In the genomic region with DNA sequence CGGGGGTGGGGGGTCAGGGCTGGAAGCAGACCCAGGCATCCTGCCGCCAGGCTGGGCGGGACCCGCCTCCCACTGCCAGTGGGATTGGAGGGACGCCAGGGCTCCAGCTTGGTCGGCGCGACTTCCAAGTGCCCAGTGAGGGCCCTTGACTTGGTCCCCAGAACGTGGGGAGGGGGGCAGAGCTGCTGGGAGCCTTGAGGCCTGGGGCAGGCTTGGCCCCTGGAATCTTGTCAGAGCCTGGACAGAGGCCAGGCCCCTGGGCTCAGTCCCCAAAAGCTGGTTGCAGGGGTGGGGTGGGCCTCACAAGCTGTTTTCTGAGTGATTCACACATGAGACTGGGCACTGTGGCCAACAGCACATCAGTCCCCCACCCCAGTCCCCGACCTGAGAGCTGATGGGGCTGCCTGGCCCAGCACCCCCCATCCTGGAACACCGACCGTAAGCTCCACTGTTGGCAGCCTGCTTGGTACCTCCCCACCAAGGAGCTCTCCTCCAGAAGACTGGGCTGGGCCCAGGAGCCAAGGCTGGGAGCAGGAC, we compare ENCODE assay signal across 10 cellular contexts. TPM values are rescaled to one million over a fixed set of nuclear protein-coding genes. Genes with fewer than 3 reads are reported as not detected.
A peak's percentile ranks its signal among the peaks of the same experiment; 100 is the strongest.
DNase-seq lines count a peak whose midpoint lies in the region; ATAC-seq and TF ChIP-seq lines count a peak whose summit lies in the region.
"Had no signal": no experiment of that assay in that cellular context is flagged by ENCODE, and none has a peak within 500 bp of the region (broad histone marks: within the 10 kb centered on the region; RNA-seq: fewer than 3 reads in every experiment).

No MANE protein-coding gene starts in this region.

- TF ChIP-seq POLR2A in heart left ventricle (IDR thresholded peaks at IDR 0.05) (no peak), upper lobe of left lung (IDR thresholded peaks at IDR 0.05) (no peak)

- no peak overlapping the region for H3K27ac Mint-ChIP-seq in stimulated activated naive CD8-positive, alpha-beta T cell treated with anti-CD3 and anti-CD28 coated beads, Interleukin-15, amount 100 ng/mL, for 72 hours

- H3K36me3 ChIP-seq in heart left ventricle (peaks cover 0 to 9% (median 3%) of the 10 kb centered on the region in 9 donors), RWPE2 (ENCODE audit: low read depth) (peaks cover 4% of the 10 kb centered on the region; the same call in 1 of the 2 replicates), upper lobe of left lung (peaks cover 0 to 12% (median 5%) of the 10 kb centered on the region in 4 donors)

- H3K27ac ChIP-seq in heart left ventricle = peak overlapping the region in 11 of 12 donors; percentile 34 to 77 (median 63)
- H3K27ac ChIP-seq in RWPE2 (ENCODE audit: poor library complexity, severe bottlenecking) = peak overlapping the region; percentile 55
- peak overlapping the region; percentile 67 to 90 (median 78) for H3K27ac ChIP-seq in upper lobe of left lung

- 17 to 36% (median 23%) methylated on average over 8 to 12 of the region's 12 CpGs for WGBS in heart left ventricle, 4 donors
- 8 to 43% methylated on average over 4 to 9 of the region's 12 CpGs for WGBS in upper lobe of left lung, 2 donors

- H3K27me3 ChIP-seq in heart left ventricle (peaks cover 0 to 28% (median 0%) of the 10 kb centered on the region in 9 donors), RWPE2 (ENCODE audit: insufficient read depth, poor library complexity, severe bottlenecking) (no peaks in the 10 kb centered on the region), upper lobe of left lung (no peaks in the 10 kb centered on the region)

- DNase-seq in heart left ventricle = peak in 2 of 5 donors; percentile 62 to 65
- DNase-seq in cardiac septum (ENCODE audit: low spot score) = no peak
- DNase-seq in RWPE2 (ENCODE audit: low spot score) = no peak
- DNase-seq in fibroblast of mammary gland (ENCODE audit: low read depth) = peak; percentile 17
- peak; percentile 89 for DNase-seq in upper lobe of left lung
- DNase-seq in stimulated activated CD8-positive, alpha-beta memory T cell treated with anti-CD3 and anti-CD28 coated beads, Interleukin-4, amount 100 ng/mL, for 48 hours = no peak
- no peak for DNase-seq in stimulated activated naive CD8-positive, alpha-beta T cell treated with anti-CD3 and anti-CD28 coated beads, Interleukin-15, amount 100 ng/mL, for 72 hours
- DNase-seq: MM.1S, occipital lobe had no signal

- TF ChIP-seq CTCF in heart left ventricle (IDR thresholded peaks at IDR 0.05) (no peak), RWPE2 (IDR thresholded peaks at IDR 0.05; ENCODE audit: poor library complexity, severe bottlenecking) (no peak), fibroblast of mammary gland (conservative IDR thresholded peaks at IDR 0.05; ENCODE audit: control insufficient read depth, insufficient read depth, low read depth, low read length) (no peak), upper lobe of left lung (IDR thresholded peaks at IDR 0.05) (no peak)

- H3K4me1 Mint-ChIP-seq in stimulated activated naive CD8-positive, alpha-beta T cell treated with anti-CD3 and anti-CD28 coated beads, Interleukin-15, amount 100 ng/mL, for 72 hours = peaks cover 83% of the 10 kb centered on the region

- peaks cover 10% of the 10 kb centered on the region for H3K27me3 Mint-ChIP-seq in stimulated activated naive CD8-positive, alpha-beta T cell treated with anti-CD3 and anti-CD28 coated beads, Interleukin-15, amount 100 ng/mL, for 72 hours

- intact Hi-C loops in heart left ventricle (cut with DNase I) (loop anchor here in 1 of 10 donors (5.0 kb wide), 1 partner anchor 49 kb away; a partner anchor contains a TSS), cardiac septum (cut with DNase I) (no loop called here)

- peaks cover 3 to 81% (median 31%) of the 10 kb centered on the region in 12 donors for H3K4me1 ChIP-seq in heart left ventricle
- peaks cover 22% of the 10 kb centered on the region for H3K4me1 ChIP-seq in RWPE2 (ENCODE audit: insufficient read depth, poor library complexity, severe bottlenecking)
- peaks cover 68 to 96% (median 70%) of the 10 kb centered on the region in 4 donors for H3K4me1 ChIP-seq in upper lobe of left lung

- peak overlapping the region in 1 of 2 donors; percentile 66 for H3K4me3 Mint-ChIP-seq in stimulated activated naive CD8-positive, alpha-beta T cell treated with anti-CD3 and anti-CD28 coated beads, Interleukin-15, amount 100 ng/mL, for 72 hours

- peaks cover 0 to 4% (median 0%) of the 10 kb centered on the region in 12 donors for H3K9me3 ChIP-seq in heart left ventricle
- no peaks in the 10 kb centered on the region for H3K9me3 ChIP-seq in RWPE2 (ENCODE audit: severe bottlenecking)
- H3K9me3 ChIP-seq in upper lobe of left lung = no peaks in the 10 kb centered on the region

- H3K9me3 Mint-ChIP-seq in stimulated activated naive CD8-positive, alpha-beta T cell treated with anti-CD3 and anti-CD28 coated beads, Interleukin-15, amount 100 ng/mL, for 72 hours = no peaks in the 10 kb centered on the region

- H3K4me3 ChIP-seq in heart left ventricle = peak overlapping the region in 11 of 12 donors; percentile 14 to 53 (median 35)
- H3K4me3 ChIP-seq in RWPE2 (ENCODE audit: severe bottlenecking) = peak overlapping the region; percentile 17
- H3K4me3 ChIP-seq in fibroblast of mammary gland (ENCODE audit: control insufficient read depth, low read depth, low read length) = no peak overlapping the region
- peak overlapping the region in 3 of 4 donors; percentile 31 to 50 (median 46) for H3K4me3 ChIP-seq in upper lobe of left lung

- TF ChIP-seq EP300 in upper lobe of left lung (IDR thresholded peaks at IDR 0.05) = no peak

- ATAC-seq in heart left ventricle (no peak), RWPE2 (ENCODE audit: low read depth) (no peak), upper lobe of left lung (ENCODE audit: low FRiP score in 2 of 2) (peak; percentile 1 to 44), HG02798 (IDR thresholded peaks at IDR 0.05; ENCODE audit: poor library complexity, unreplicated experiment) (no peak)
- no peak for ATAC-seq in stimulated activated naive CD8-positive, alpha-beta T cell treated with anti-CD3 and anti-CD28 coated beads, Interleukin-15, amount 100 ng/mL, for 72 hours

RNA-seq across cellular contexts. Expression of a gene that starts 0.5 kb away (rescaled TPM):
- total RNA-seq in heart left ventricle (10 to 100 TPM in 1 of 9 donors, 1 to 10 TPM in 8; 1.5 to 16.7 (median 5.0) TPM), cardiac septum (12.9 TPM), upper lobe of left lung (100 to 1,000 TPM in 2 of 6 donors, 10 to 100 TPM in 4; 41.9 to 132 (median 85.2) TPM)
- 10 to 100 TPM in 1 of 2 donors, 1 to 10 TPM in 1; 3.9 to 11.3 TPM for polyA plus RNA-seq in heart left ventricle

RNA-seq across cellular contexts. Expression of a gene that starts 3.6 kb away (rescaled TPM):
- 10 to 100 TPM; 15.0 to 35.3 (median 19.4) TPM for total RNA-seq in heart left ventricle
- polyA plus RNA-seq in heart left ventricle = 10 to 100 TPM; 31.2 to 57.3 TPM
- 26.0 TPM for total RNA-seq in cardiac septum
- 100 to 1,000 TPM in 1 of 6 donors, 10 to 100 TPM in 5; 41.8 to 150 (median 52.8) TPM for total RNA-seq in upper lobe of left lung

RNA-seq across cellular contexts. Expression of a gene that starts 13.0 kb away (rescaled TPM):
- total RNA-seq in heart left ventricle (10 to 100 TPM in 2 of 9 donors, 1 to 10 TPM in 5, under 1 TPM in 2; 0.16 to 14.9 (median 2.7) TPM), cardiac septum (5.9 TPM), upper lobe of left lung (1 to 10 TPM in 4 of 6 donors, under 1 TPM in 1, not detected in 1; 0.61 to 6.3 (median 1.8) TPM)
- polyA plus RNA-seq in heart left ventricle = 1 to 10 TPM in 1 of 2 donors, under 1 TPM in 1; 0.14 to 5.8 TPM

RNA-seq across cellular contexts. Expression of a gene that starts 18.5 kb away (rescaled TPM):
- total RNA-seq in heart left ventricle (1,000 to 10,000 TPM; 1,152 to 4,769 (median 3,109) TPM), cardiac septum (1,323 TPM), upper lobe of left lung (100 to 1,000 TPM in 5 of 6 donors, 10 to 100 TPM in 1; 31.7 to 395 (median 246) TPM)
- 1,000 to 10,000 TPM; 2,982 to 5,295 TPM for polyA plus RNA-seq in heart left ventricle

RNA-seq across cellular contexts. Expression of a gene that starts 32.2 kb away (rescaled TPM):
- total RNA-seq in heart left ventricle (10 to 100 TPM; 19.1 to 44.3 (median 33.4) TPM), cardiac septum (41.5 TPM), upper lobe of left lung (10 to 100 TPM; 14.7 to 49.2 (median 29.6) TPM)
- polyA plus RNA-seq in heart left ventricle = 10 to 100 TPM; 13.1 to 30.6 TPM

Comparison
In these comparisons a context has a peak if more than half of its experiments do, and no peak if none do; other contexts are left out.
1. ATAC-seq: peak in upper lobe of left lung (2 of 2); none in heart left ventricle (0 of 4), RWPE2 (single experiment), HG02798 (single experiment) and stimulated activated naive CD8-positive, alpha-beta T cell treated with anti-CD3 and anti-CD28 coated beads, Interleukin-15, amount 100 ng/mL, for 72 hours (single experiment).
2. DNase-seq: peak in fibroblast of mammary gland (single experiment) and upper lobe of left lung (2 of 2); none in cardiac septum (single experiment), RWPE2 (single experiment), stimulated activated CD8-positive, alpha-beta memory T cell treated with anti-CD3 and anti-CD28 coated beads, Interleukin-4, amount 100 ng/mL, for 48 hours (single experiment) and stimulated activated naive CD8-positive, alpha-beta T cell treated with anti-CD3 and anti-CD28 coated beads, Interleukin-15, amount 100 ng/mL, for 72 hours (0 of 2).
3. Peak in every context shown above with its lines, with median percentiles within 50 percentile points of each other: H3K27ac ChIP-seq.